Comparison of ENCODE assay signal across 34 cellular contexts in the genomic region with DNA sequence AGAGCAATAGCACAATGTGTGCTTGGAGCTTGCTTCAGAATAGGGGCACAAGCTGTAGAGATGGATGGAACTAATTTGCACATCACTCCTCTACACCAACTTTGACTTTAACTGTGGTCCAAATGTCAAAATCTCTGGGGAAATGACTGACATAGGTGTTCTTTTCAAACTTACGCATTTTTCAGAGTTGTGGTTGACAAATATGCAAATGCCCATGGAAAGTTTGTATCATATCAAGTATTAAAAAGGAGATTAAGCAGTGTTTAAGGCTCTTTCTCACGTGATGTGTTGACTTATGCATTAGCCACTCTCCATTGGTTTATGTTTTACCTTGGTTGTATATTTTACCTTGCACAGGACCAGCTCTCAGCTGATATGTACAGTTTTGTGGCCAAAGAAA.
"Had no signal": no experiment of that assay in that cellular context is flagged by ENCODE, and none has a peak within 500 bp of the region (broad histone marks: within the 10 kb centered on the region; RNA-seq: fewer than 3 reads in every experiment).

No MANE protein-coding gene starts in this region.

- H3K27ac Mint-ChIP-seq: activated CD4-positive, alpha-beta memory T cell treated with anti-CD3 and anti-CD28 coated beads for 36 hours; activated CD4-positive, alpha-beta T cell treated with anti-CD3 and anti-CD28 coated beads, Interleukin-2, amount 10 ng/mL, durations not matched to agents 24 days and 14 days; activated naive CD4-positive, alpha-beta T cell treated with anti-CD3 and anti-CD28 coated beads for 36 hours; activated naive CD8-positive, alpha-beta T cell treated with anti-CD3 and anti-CD28 coated beads, Interleukin-2, amount 10 ng/mL, durations not matched to agents 7 days and 5 days; activated T-helper 1 cell treated with anti-CD3 and anti-CD28 coated beads, Interleukin-12 subunit alpha, Interleukin-12 subunit beta, Interleukin-2, Interleukin-4 antibody, amounts not matched to agents 30 ng/mL and 10 ng/mL and 1 ng/mL, durations not matched to agents 14 hours and 24 hours and 36 hours; effector memory CD8-positive, alpha-beta T cell; immature natural killer cell; mesothelial cell of epicardium; naive thymus-derived CD8-positive, alpha-beta T cell; stimulated activated effector memory CD8-positive, alpha-beta T cell treated with anti-CD3 and anti-CD28 coated beads, Interleukin-12 subunit alpha, Interleukin-12 subunit beta, amount 100 ng/mL, for 72 hours had no signal

- H3K4me1 ChIP-seq: gastroesophageal sphincter, parathyroid adenoma, psoas muscle, sigmoid colon, stomach, thyroid gland had no signal

- H3K36me3 Mint-ChIP-seq: activated CD4-positive, alpha-beta memory T cell treated with anti-CD3 and anti-CD28 coated beads for 36 hours; activated naive CD8-positive, alpha-beta T cell treated with anti-CD3 and anti-CD28 coated beads, Interleukin-2, amount 10 ng/mL, durations not matched to agents 7 days and 5 days; immature natural killer cell; naive thymus-derived CD8-positive, alpha-beta T cell; stimulated activated effector memory CD8-positive, alpha-beta T cell treated with anti-CD3 and anti-CD28 coated beads, Interleukin-12 subunit alpha, Interleukin-12 subunit beta, amount 100 ng/mL, for 72 hours had no signal

- DNase-seq: activated CD4-positive, alpha-beta memory T cell treated with anti-CD3 and anti-CD28 coated beads for 36 hours; activated CD4-positive, alpha-beta T cell treated with anti-CD3 and anti-CD28 coated beads, Interleukin-2, amount 10 ng/mL, durations not matched to agents 24 days and 14 days; activated CD8-positive, alpha-beta memory T cell treated with anti-CD3 and anti-CD28 coated beads, Interleukin-2, amount 50 U/mL, for 4 hours; activated effector memory CD4-positive, alpha-beta T cell treated with anti-CD3 and anti-CD28 coated beads, Interleukin-2, amount 50 U/mL, for 16 hours; activated naive CD4-positive, alpha-beta T cell treated with anti-CD3 and anti-CD28 coated beads for 36 hours; activated naive CD8-positive, alpha-beta T cell treated with anti-CD3 and anti-CD28 coated beads, Interleukin-2, amount 10 ng/mL, durations not matched to agents 7 days and 5 days; activated T-cell treated with anti-CD3 and anti-CD28 coated beads, Interleukin-2, amount 50 U/mL, for 1 hour; amniotic stem cell; brain microvascular endothelial cell; dorsolateral prefrontal cortex; effector memory CD8-positive, alpha-beta T cell; head of caudate nucleus; hippocampal formation; immature natural killer cell; kidney; left colon; mammary epithelial cell; naive thymus-derived CD8-positive, alpha-beta T cell; nucleus accumbens; psoas muscle; sigmoid colon; small intestine; stimulated activated CD4-positive, alpha-beta T cell treated with anti-CD3 and anti-CD28 coated beads, Interleukin-4, amount 100 ng/mL, for 24 hours; stomach; T-helper 9 cell; thyroid gland had no signal

- ATAC-seq: effector memory CD8-positive, alpha-beta T cell; gastroesophageal sphincter; left colon; naive thymus-derived CD8-positive, alpha-beta T cell; psoas muscle; stimulated activated effector memory CD8-positive, alpha-beta T cell treated with anti-CD3 and anti-CD28 coated beads, Interleukin-12 subunit alpha, Interleukin-12 subunit beta, amount 100 ng/mL, for 72 hours had no signal

- H3K9me3 ChIP-seq: gastroesophageal sphincter, psoas muscle, sigmoid colon, stomach, thyroid gland had no signal

- H3K4me3 ChIP-seq: coronary artery, dorsolateral prefrontal cortex, gastroesophageal sphincter, psoas muscle, sigmoid colon, stomach, thyroid gland had no signal

- H3K9ac ChIP-seq: parathyroid adenoma had no signal

- H3K9me3 Mint-ChIP-seq: activated CD4-positive, alpha-beta memory T cell treated with anti-CD3 and anti-CD28 coated beads for 36 hours; activated CD4-positive, alpha-beta T cell treated with anti-CD3 and anti-CD28 coated beads, Interleukin-2, amount 10 ng/mL, durations not matched to agents 24 days and 14 days; effector memory CD8-positive, alpha-beta T cell; stimulated activated effector memory CD8-positive, alpha-beta T cell treated with anti-CD3 and anti-CD28 coated beads, Interleukin-12 subunit alpha, Interleukin-12 subunit beta, amount 100 ng/mL, for 72 hours had no signal

- H3K4me1 Mint-ChIP-seq: activated CD4-positive, alpha-beta T cell treated with anti-CD3 and anti-CD28 coated beads, Interleukin-2, amount 10 ng/mL, durations not matched to agents 24 days and 14 days; activated naive CD8-positive, alpha-beta T cell treated with anti-CD3 and anti-CD28 coated beads, Interleukin-2, amount 10 ng/mL, durations not matched to agents 7 days and 5 days; immature natural killer cell; mesothelial cell of epicardium; naive thymus-derived CD8-positive, alpha-beta T cell; neural crest cell; stimulated activated effector memory CD8-positive, alpha-beta T cell treated with anti-CD3 and anti-CD28 coated beads, Interleukin-12 subunit alpha, Interleukin-12 subunit beta, amount 100 ng/mL, for 72 hours had no signal

- H2AFZ ChIP-seq: parathyroid adenoma had no signal

- H3K36me3 ChIP-seq: brain microvascular endothelial cell, sigmoid colon had no signal

- H3K27ac ChIP-seq: brain microvascular endothelial cell, coronary artery, dorsolateral prefrontal cortex, gastroesophageal sphincter, parathyroid adenoma, psoas muscle, sigmoid colon, stomach, thyroid gland, VCaP had no signal

- H3K27me3 ChIP-seq: brain microvascular endothelial cell, dorsolateral prefrontal cortex, gastroesophageal sphincter, sigmoid colon, stomach, thyroid gland had no signal

- H3K27me3 Mint-ChIP-seq: activated CD4-positive, alpha-beta T cell treated with anti-CD3 and anti-CD28 coated beads, Interleukin-2, amount 10 ng/mL, durations not matched to agents 24 days and 14 days had no signal

- H3K79me2 ChIP-seq: parathyroid adenoma had no signal

- H3K4me3 Mint-ChIP-seq: activated CD4-positive, alpha-beta memory T cell treated with anti-CD3 and anti-CD28 coated beads for 36 hours; activated CD4-positive, alpha-beta T cell treated with anti-CD3 and anti-CD28 coated beads, Interleukin-2, amount 10 ng/mL, durations not matched to agents 24 days and 14 days; activated naive CD4-positive, alpha-beta T cell treated with anti-CD3 and anti-CD28 coated beads for 36 hours; activated naive CD8-positive, alpha-beta T cell treated with anti-CD3 and anti-CD28 coated beads, Interleukin-2, amount 10 ng/mL, durations not matched to agents 7 days and 5 days; activated T-helper 1 cell treated with anti-CD3 and anti-CD28 coated beads, Interleukin-12 subunit alpha, Interleukin-12 subunit beta, Interleukin-2, Interleukin-4 antibody, amounts not matched to agents 30 ng/mL and 10 ng/mL and 1 ng/mL, durations not matched to agents 14 hours and 24 hours and 36 hours; effector memory CD8-positive, alpha-beta T cell; immature natural killer cell; mesothelial cell of epicardium; naive thymus-derived CD8-positive, alpha-beta T cell; neural crest cell; stimulated activated effector memory CD8-positive, alpha-beta T cell treated with anti-CD3 and anti-CD28 coated beads, Interleukin-12 subunit alpha, Interleukin-12 subunit beta, amount 100 ng/mL, for 72 hours had no signal
